In the genomic region with DNA sequence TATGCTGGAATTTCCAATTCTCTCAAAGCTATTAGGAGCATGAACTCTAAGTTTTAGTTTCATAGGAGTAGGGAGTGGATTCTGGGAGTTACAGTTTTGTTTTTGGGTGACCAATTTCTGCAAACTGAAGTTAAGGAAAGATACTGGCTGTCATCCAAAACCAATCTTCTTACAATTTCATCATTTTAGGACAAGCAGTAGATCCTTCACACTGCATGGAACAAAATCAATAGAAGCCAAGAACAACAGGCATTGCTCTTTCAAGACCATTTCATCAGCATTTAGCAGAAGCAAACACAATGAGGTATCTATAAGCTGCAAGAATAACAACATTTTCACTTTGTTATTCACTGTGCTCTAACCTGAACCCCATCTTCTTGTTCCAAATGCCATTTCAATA, we compare ENCODE assay signal across 28 cellular contexts.
DNase-seq lines count a peak whose midpoint lies in the region; TF ChIP-seq lines count a peak whose summit lies in the region.
"Had no signal": no experiment of that assay in that cellular context is flagged by ENCODE, and none has a peak within 500 bp of the region (broad histone marks: within the 10 kb centered on the region; RNA-seq: fewer than 3 reads in every experiment).

No MANE protein-coding gene starts in this region.

- H3K27me3 Mint-ChIP-seq in osteocyte (ENCODE audit: unreplicated experiment) = no peaks in the 10 kb centered on the region
- H3K27me3 Mint-ChIP-seq: activated CD4-positive, alpha-beta T cell treated with anti-CD3 and anti-CD28 coated beads for 36 hours; dendritic cell treated with granulocyte-macrophage colony-stimulating factor and Interleukin-4, amounts not matched to agents 40 ng/mL and 50 ng/mL, for 4 days; naive thymus-derived CD8-positive, alpha-beta T cell; T-helper 17 cell had no signal

- H3F3A ChIP-seq in smooth muscle cell (ENCODE audit: low read depth) = no peaks in the 10 kb centered on the region

- H4K20me1 ChIP-seq in smooth muscle cell (ENCODE audit: low read depth) = no peaks in the 10 kb centered on the region
- H4K20me1 ChIP-seq: BLaER1 had no signal

- no peaks in the 10 kb centered on the region for H3K36me3 ChIP-seq in smooth muscle cell (ENCODE audit: low read depth)
- H3K36me3 ChIP-seq: BLaER1, cardiac muscle cell, lower lobe of right lung, spleen, transverse colon had no signal

- peaks cover 28% of the 10 kb centered on the region for H3K4me1 Mint-ChIP-seq in osteocyte (ENCODE audit: unreplicated experiment)
- H3K4me1 Mint-ChIP-seq: activated CD4-positive, alpha-beta T cell treated with anti-CD3 and anti-CD28 coated beads for 36 hours had no signal

- no peak overlapping the region for H2AFZ ChIP-seq in smooth muscle cell (ENCODE audit: low read depth)

- H3K27me3 ChIP-seq in smooth muscle cell (ENCODE audit: low read depth) = no peaks in the 10 kb centered on the region
- H3K27me3 ChIP-seq: BLaER1, spleen, transverse colon had no signal

- peaks cover 2% of the 10 kb centered on the region for H3K36me3 Mint-ChIP-seq in osteocyte (ENCODE audit: unreplicated experiment)

- peak overlapping the region; percentile 88 for H3K27ac Mint-ChIP-seq in osteocyte (ENCODE audit: unreplicated experiment)
- H3K27ac Mint-ChIP-seq: activated CD4-positive, alpha-beta T cell treated with anti-CD3 and anti-CD28 coated beads for 36 hours; dendritic cell treated with granulocyte-macrophage colony-stimulating factor and Interleukin-4, amounts not matched to agents 40 ng/mL and 50 ng/mL, for 4 days; naive thymus-derived CD8-positive, alpha-beta T cell; T-helper 17 cell had no signal

- no peak overlapping the region for H3K4me3 ChIP-seq in choroid plexus epithelial cell (ENCODE audit: low read depth, low read length)
- no peak overlapping the region for H3K4me3 ChIP-seq in smooth muscle cell
- H3K4me3 ChIP-seq: BLaER1, cardiac muscle cell, K562, lower lobe of right lung, spleen, transverse colon had no signal

- no peak overlapping the region for H3K9ac ChIP-seq in smooth muscle cell (ENCODE audit: low read depth)
- H3K9ac ChIP-seq: BLaER1 had no signal

- no peaks in the 10 kb centered on the region for H3K4me1 ChIP-seq in smooth muscle cell (ENCODE audit: low read depth)
- H3K4me1 ChIP-seq: BLaER1, lower lobe of right lung, spleen, transverse colon had no signal

- H3K27ac ChIP-seq in smooth muscle cell (ENCODE audit: low read depth) = no peak overlapping the region
- H3K27ac ChIP-seq: BLaER1, cardiac muscle cell, lower lobe of right lung, spleen, transverse colon had no signal

- H3K9me3 Mint-ChIP-seq in osteocyte (ENCODE audit: unreplicated experiment) = peaks cover 7% of the 10 kb centered on the region

- no peaks in the 10 kb centered on the region for H3K79me2 ChIP-seq in smooth muscle cell (ENCODE audit: low read depth)

- no peak overlapping the region for H3K4me3 Mint-ChIP-seq in osteocyte (ENCODE audit: unreplicated experiment)
- H3K4me3 Mint-ChIP-seq: activated CD4-positive, alpha-beta T cell treated with anti-CD3 and anti-CD28 coated beads for 36 hours; dendritic cell treated with granulocyte-macrophage colony-stimulating factor and Interleukin-4, amounts not matched to agents 40 ng/mL and 50 ng/mL, for 4 days; naive thymus-derived CD8-positive, alpha-beta T cell; T-helper 17 cell had no signal

- DNase-seq in EH (ENCODE audit: low read depth) (peak; percentile 5), NCI-H460 (ENCODE audit: extremely low read depth, low read depth) (peak; percentile 22), choroid plexus epithelial cell (ENCODE audit: low read depth) (peak; percentile 78), osteocyte (ENCODE audit: extremely low spot score, unreplicated experiment) (no peak), smooth muscle cell (lab: John Stamatoyannopoulos, UW; ENCODE audit: unreplicated experiment) (no peak), KG1 (lab: John Stamatoyannopoulos, UW) (no peak), GOT3 (lab: John Stamatoyannopoulos, UW) (no peak)
- no peak for DNase-seq in stimulated activated CD4-positive, alpha-beta T cell treated with anti-CD3 and anti-CD28 coated beads, Interleukin-2, amount 100 ng/mL, for 24 hours
- DNase-seq: activated CD4-positive, alpha-beta T cell treated with anti-CD3 and anti-CD28 coated beads for 36 hours; COR-L47; DMS79; GF-D8; HCEC 1CT; head of caudate nucleus; lower lobe of right lung; naive thymus-derived CD8-positive, alpha-beta T cell; NCI-H1417 treated with DMSO at 0.1 percent for 48 hours; NCI-H2081 treated with DMSO at 0.1 percent for 48 hours; NCI-H446; occipital lobe; spleen; stimulated activated CD4-positive, alpha-beta T cell treated with anti-CD3 and anti-CD28 coated beads, Interleukin-2, amount 100 ng/mL, for 48 hours; T-helper 17 cell; transverse colon had no signal

- TF ChIP-seq CTCF in choroid plexus epithelial cell (conservative IDR thresholded peaks at IDR 0.05; ENCODE audit: low read depth, low read length) = no peak
- TF ChIP-seq CTCF in osteocyte (IDR thresholded peaks at IDR 0.05) = no peak
- no peak for TF ChIP-seq CTCF in smooth muscle cell (IDR thresholded peaks at IDR 0.05; ENCODE audit: borderline replicate concordance, insufficient read depth, poor library complexity, severe bottlenecking)

- H3K9me3 ChIP-seq in smooth muscle cell (replicated peaks; ENCODE audit: low read depth) = no peaks in the 10 kb centered on the region
- H3K9me3 ChIP-seq: lower lobe of right lung, transverse colon had no signal

- H3K4me2 ChIP-seq in smooth muscle cell = no peak overlapping the region
- H3K4me2 ChIP-seq: BLaER1 had no signal

Comparison
In these comparisons a context has a peak if more than half of its experiments do, and no peak if none do; other contexts are left out.
1. DNase-seq: peak in EH (single experiment), NCI-H460 (single experiment) and choroid plexus epithelial cell (single experiment); none in osteocyte (single experiment), smooth muscle cell (single experiment), KG1 (single experiment), stimulated activated CD4-positive, alpha-beta T cell treated with anti-CD3 and anti-CD28 coated beads, Interleukin-2, amount 100 ng/mL, for 24 hours (0 of 2) and GOT3 (single experiment).